ENCODE assay signal across 20 cellular contexts in the genomic region with DNA sequence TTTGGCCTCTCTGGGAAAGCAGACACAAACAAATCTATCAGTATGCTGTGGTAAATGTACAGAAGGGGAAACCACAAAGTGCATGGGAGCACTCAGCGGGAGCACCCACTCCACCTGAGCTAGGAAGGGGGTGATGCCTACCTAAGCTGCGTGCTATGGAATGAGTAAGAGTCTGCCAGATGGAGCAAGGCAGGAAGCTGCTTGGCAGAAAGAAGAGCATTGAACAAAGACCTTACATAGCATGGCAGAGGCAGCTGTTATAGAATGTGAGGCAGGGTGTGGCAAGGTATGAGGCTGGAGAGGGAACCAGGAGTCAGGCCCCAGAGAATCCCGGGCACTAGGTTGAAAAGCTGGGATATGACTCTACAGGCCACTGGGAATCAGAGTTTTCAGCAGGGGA. TPM values are rescaled to one million over a fixed set of nuclear protein-coding genes. Genes with fewer than 3 reads are reported as not detected.
DNase-seq lines count a peak whose midpoint lies in the region; ATAC-seq and TF ChIP-seq lines count a peak whose summit lies in the region.
"Had no signal": no experiment of that assay in that cellular context is flagged by ENCODE, and none has a peak within 500 bp of the region (broad histone marks: within the 10 kb centered on the region; RNA-seq: fewer than 3 reads in every experiment).

No MANE protein-coding gene starts in this region.

- no peaks in the 10 kb centered on the region for H3K27me3 Mint-ChIP-seq in CD8-positive, alpha-beta T cell (ENCODE audit: low read depth)
- no peaks in the 10 kb centered on the region for H3K27me3 Mint-ChIP-seq in stimulated activated naive B cell treated with anti-CD40 and anti-IgM and Interleukin-4, amounts not matched to agents 10 μg/mL and 1 μg/mL and 100 μg/mL, for 72 hours
- H3K27me3 Mint-ChIP-seq: type B pancreatic cell had no signal

- intact Hi-C loops in CD8-positive, alpha-beta T cell (cut with DNase I, micrococcal nuclease): no loop called here
- intact Hi-C loops in dorsolateral prefrontal cortex (cut with DNase I): no loop called here

- H3K9me3 ChIP-seq in CD8-positive, alpha-beta T cell (ENCODE audit: low read length): no peaks in the 10 kb centered on the region
- H3K9me3 ChIP-seq: heart right ventricle, psoas muscle had no signal

- H3K4me3 Mint-ChIP-seq in CD8-positive, alpha-beta T cell: no peak overlapping the region
- H3K4me3 Mint-ChIP-seq in stimulated activated naive B cell treated with anti-CD40 and anti-IgM and Interleukin-4, amounts not matched to agents 10 μg/mL and 1 μg/mL and 100 μg/mL, for 72 hours: no peak overlapping the region
- H3K4me3 Mint-ChIP-seq: type B pancreatic cell had no signal

- H3K4me1 Mint-ChIP-seq in CD8-positive, alpha-beta T cell (ENCODE audit: low read depth): peaks cover 41% of the 10 kb centered on the region
- H3K4me1 Mint-ChIP-seq in stimulated activated naive B cell treated with anti-CD40 and anti-IgM and Interleukin-4, amounts not matched to agents 10 μg/mL and 1 μg/mL and 100 μg/mL, for 72 hours: no peaks in the 10 kb centered on the region

- CTCF ChIA-PET in CD8-positive, alpha-beta T cell (lab: Charles Lee): interaction anchor here (1.0 to 5.0 kb wide), 5 partner anchors 13 to 124 kb away, joined by 3 to 39 read pairs (median 9); a partner anchor contains a TSS
- CTCF ChIA-PET in RWPE1 (lab: Yijun Ruan, JAX): interaction anchor here (1.1 kb wide), 1 partner anchor 9 kb away, joined by 3 read pairs; no protein-coding TSS in a partner anchor

- TF ChIP-seq CTCF in CD8-positive, alpha-beta T cell (IDR thresholded peaks at IDR 0.05): no peak
- TF ChIP-seq CTCF in RWPE1 (conservative IDR thresholded peaks at IDR 0.05; ENCODE audit: low read depth): no peak
- no peak for TF ChIP-seq CTCF in dorsolateral prefrontal cortex (IDR thresholded peaks at IDR 0.05 in 54 of 56, conservative IDR thresholded peaks at IDR 0.05 in 2 of 56; ENCODE audit: low read depth in 1 of 56, partially characterized antibody in 56 of 56)

- H3K4me3 ChIP-seq in CD8-positive, alpha-beta T cell (ENCODE audit: low read depth, low read length): no peak overlapping the region
- H3K4me3 ChIP-seq in dorsolateral prefrontal cortex: no peak overlapping the region
- H3K4me3 ChIP-seq: heart right ventricle, psoas muscle had no signal

- H3K36me3 Mint-ChIP-seq in CD8-positive, alpha-beta T cell: peaks cover 69% of the 10 kb centered on the region
- peaks cover 16 to 35% of the 10 kb centered on the region in 2 donors for H3K36me3 Mint-ChIP-seq in stimulated activated naive B cell treated with anti-CD40 and anti-IgM and Interleukin-4, amounts not matched to agents 10 μg/mL and 1 μg/mL and 100 μg/mL, for 72 hours

- H3K9me3 Mint-ChIP-seq in CD8-positive, alpha-beta T cell: no peaks in the 10 kb centered on the region
- H3K9me3 Mint-ChIP-seq in stimulated activated naive B cell treated with anti-CD40 and anti-IgM and Interleukin-4, amounts not matched to agents 10 μg/mL and 1 μg/mL and 100 μg/mL, for 72 hours: no peaks in the 10 kb centered on the region
- H3K9me3 Mint-ChIP-seq: type B pancreatic cell had no signal

- POLR2A ChIA-PET in CD8-positive, alpha-beta T cell (lab: Charles Lee): interaction anchor here (4.7 kb wide), 1 partner anchor 12 kb away, joined by 44 read pairs; a partner anchor contains a TSS
- POLR2A ChIA-PET in RWPE1 (lab: Yijun Ruan, JAX; ENCODE audit: low non-redundant PET): no interaction called here

- peak overlapping the region; percentile 73 for H3K27ac Mint-ChIP-seq in CD8-positive, alpha-beta T cell
- H3K27ac Mint-ChIP-seq in stimulated activated naive B cell treated with anti-CD40 and anti-IgM and Interleukin-4, amounts not matched to agents 10 μg/mL and 1 μg/mL and 100 μg/mL, for 72 hours: no peak overlapping the region
- H3K27ac Mint-ChIP-seq: type B pancreatic cell had no signal

- ATAC-seq in CD8-positive, alpha-beta T cell: no peak
- no peak for ATAC-seq in stimulated activated naive B cell treated with anti-CD40 and anti-IgM and Interleukin-4, amounts not matched to agents 10 μg/mL and 1 μg/mL and 100 μg/mL, for 72 hours (replicated peaks)
- ATAC-seq: heart right ventricle, left ventricle myocardium superior, SK-N-SH treated with all-trans-retinoic acid at 6 μM for 48 hours had no signal

- H3K4me1 ChIP-seq in CD8-positive, alpha-beta T cell (ENCODE audit: insufficient read depth, low read length): peaks cover 38% of the 10 kb centered on the region
- H3K4me1 ChIP-seq: heart right ventricle, psoas muscle had no signal

- H3K27me3 ChIP-seq in CD8-positive, alpha-beta T cell (ENCODE audit: insufficient read depth, low read length): no peaks in the 10 kb centered on the region
- no peaks in the 10 kb centered on the region for H3K27me3 ChIP-seq in dorsolateral prefrontal cortex
- H3K27me3 ChIP-seq: heart right ventricle had no signal

- no peak overlapping the region for H3K27ac ChIP-seq in CD8-positive, alpha-beta T cell (ENCODE audit: low read depth, low read length)
- H3K27ac ChIP-seq in RWPE1 (peak overlapping the region; percentile 70), dorsolateral prefrontal cortex (peak overlapping the region in 52 of 59 donors; percentile 1 to 99 (median 72))
- H3K27ac ChIP-seq: C4-2B, heart right ventricle, psoas muscle had no signal

- peak in 1 of 7 experiments; percentile 7 for DNase-seq in CD8-positive, alpha-beta T cell
- DNase-seq in RWPE1 (ENCODE audit: low spot score): peak; percentile 30
- no peak for DNase-seq in dorsolateral prefrontal cortex
- no peak for DNase-seq in NCI-H1092 (lab: John Stamatoyannopoulos, UW)
- DNase-seq in stimulated activated naive B cell treated with anti-CD40 and anti-IgM and Interleukin-4, amounts not matched to agents 10 μg/mL and 1 μg/mL and 100 μg/mL, for 72 hours: no peak
- DNase-seq in UCSD-AML1 (lab: John Stamatoyannopoulos, UW; ENCODE audit: unreplicated experiment): no peak
- DNase-seq: activated CD4-positive, CD25-positive, alpha-beta regulatory T cell; cortex of kidney; heart right ventricle; left ventricle myocardium superior; NCI-H1417 treated with DMSO at 0.1 percent for 48 hours; NCI-H2107; NCI-H524; psoas muscle; RPMI8226; stimulated activated CD4-positive, alpha-beta T cell treated with anti-CD3 and anti-CD28 coated beads, Interleukin-2, amount 100 ng/mL, for 48 hours; T-helper 9 cell had no signal

- peaks cover 21% of the 10 kb centered on the region for H3K36me3 ChIP-seq in CD8-positive, alpha-beta T cell (ENCODE audit: insufficient read depth, low read length)

RNA-seq across cellular contexts. Expression of a gene that starts 13.8 kb away (rescaled TPM):
- total RNA-seq in CD8-positive, alpha-beta T cell: 100 to 1,000 TPM; 109 to 117 TPM
- total RNA-seq in dorsolateral prefrontal cortex: 10 to 100 TPM in 3 of 120 experiments, 1 to 10 TPM in 117; 1.3 to 14.2 (median 4.0) TPM

RNA-seq across cellular contexts. Expression of a gene that starts 15.0 kb away (rescaled TPM):
- 100 to 1,000 TPM; 239 to 241 TPM for total RNA-seq in CD8-positive, alpha-beta T cell
- total RNA-seq in dorsolateral prefrontal cortex: 100 to 1,000 TPM in 7 of 120 experiments, 10 to 100 TPM in 113; 48.9 to 142 (median 72.0) TPM

RNA-seq across cellular contexts. Expression of a gene that starts 24.6 kb away (rescaled TPM):
- 1 to 10 TPM; 7.0 to 7.4 TPM for total RNA-seq in CD8-positive, alpha-beta T cell
- 10 to 100 TPM; 18.9 to 55.4 (median 34.4) TPM for total RNA-seq in dorsolateral prefrontal cortex

RNA-seq across cellular contexts. Expression of a gene that starts 55.0 kb away (rescaled TPM):
- total RNA-seq in CD8-positive, alpha-beta T cell: 10 to 100 TPM in 1 of 2 experiments, 1 to 10 TPM in 1; 8.7 to 11.7 TPM
- 10 to 100 TPM in 1 of 120 experiments, 1 to 10 TPM in 119; 1.9 to 13.1 (median 6.2) TPM for total RNA-seq in dorsolateral prefrontal cortex

RNA-seq across cellular contexts. Expression of a gene that starts 55.1 kb away (rescaled TPM):
- 100 to 1,000 TPM; 406 to 422 TPM for total RNA-seq in CD8-positive, alpha-beta T cell
- total RNA-seq in dorsolateral prefrontal cortex: 100 to 1,000 TPM; 120 to 195 (median 158) TPM

Comparison
In these comparisons a context has a peak if more than half of its experiments do, and no peak if none do; other contexts are left out.
1. RNA of a gene that starts 13.8 kb away (total RNA-seq): 109 to 117 TPM in CD8-positive, alpha-beta T cell; 1.3 to 14.2 TPM in dorsolateral prefrontal cortex; every median in the first group is over 4 times any median in the second.